1 cellular context compared by ENCODE assay signal in the genomic region with DNA sequence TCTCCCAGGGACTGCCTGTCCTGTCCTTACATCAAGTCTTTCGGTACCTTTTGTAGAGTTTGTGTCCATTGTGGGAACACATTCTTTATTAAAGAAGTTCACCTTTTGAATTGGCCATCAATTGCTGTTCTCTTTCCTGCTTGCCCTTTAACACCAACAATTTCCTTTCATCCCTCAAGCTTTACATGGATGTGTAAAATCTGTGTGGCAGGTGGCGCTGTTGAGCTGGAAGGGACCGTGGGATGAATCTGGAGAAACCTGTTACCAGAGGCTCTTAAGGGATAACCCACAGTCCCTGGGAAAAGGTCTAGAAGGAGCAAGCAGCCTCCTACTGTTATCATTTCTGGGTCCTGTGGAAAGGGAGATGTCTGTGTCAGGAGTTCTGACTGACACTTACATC.
TF ChIP-seq lines count a peak whose summit lies in the region.

No MANE protein-coding gene starts in this region.

TF ChIP-seq in endothelial cell of umbilical vein, 7 proteins besides CTCF, POLR2A, EP300 and RAD21:
- TF ChIP-seq FOS (IDR thresholded peaks at IDR 0.05; ENCODE audit: borderline replicate concordance, insufficient read depth, low read length) (no peak), POLR2AphosphoS5 (IDR thresholded peaks at IDR 0.05; ENCODE audit: insufficient read depth, low read depth, low read length) (no peak), GATA2 (IDR thresholded peaks at IDR 0.05; ENCODE audit: insufficient read depth, insufficient read length, low read depth, low read length) (no peak), EZH2 (IDR thresholded peaks at IDR 0.05; ENCODE audit: borderline replicate concordance, low read depth, low read length, severe bottlenecking) (no peak), JUN (IDR thresholded peaks at IDR 0.05; ENCODE audit: borderline replicate concordance, insufficient read depth, insufficient read length, low read depth) (no peak), MYC (IDR thresholded peaks at IDR 0.05; ENCODE audit: low read depth, low read length) (no peak)
- TF ChIP-seq, protein P1, sequence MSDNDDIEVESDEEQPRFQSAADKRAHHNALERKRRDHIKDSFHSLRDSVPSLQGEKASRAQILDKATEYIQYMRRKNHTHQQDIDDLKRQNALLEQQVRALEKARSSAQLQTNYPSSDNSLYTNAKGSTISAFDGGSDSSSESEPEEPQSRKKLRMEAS (IDR thresholded peaks at IDR 0.05; ENCODE audit: insufficient read depth, insufficient read length), result no peak
